13 cellular contexts compared by ENCODE assay signal in the genomic region with DNA sequence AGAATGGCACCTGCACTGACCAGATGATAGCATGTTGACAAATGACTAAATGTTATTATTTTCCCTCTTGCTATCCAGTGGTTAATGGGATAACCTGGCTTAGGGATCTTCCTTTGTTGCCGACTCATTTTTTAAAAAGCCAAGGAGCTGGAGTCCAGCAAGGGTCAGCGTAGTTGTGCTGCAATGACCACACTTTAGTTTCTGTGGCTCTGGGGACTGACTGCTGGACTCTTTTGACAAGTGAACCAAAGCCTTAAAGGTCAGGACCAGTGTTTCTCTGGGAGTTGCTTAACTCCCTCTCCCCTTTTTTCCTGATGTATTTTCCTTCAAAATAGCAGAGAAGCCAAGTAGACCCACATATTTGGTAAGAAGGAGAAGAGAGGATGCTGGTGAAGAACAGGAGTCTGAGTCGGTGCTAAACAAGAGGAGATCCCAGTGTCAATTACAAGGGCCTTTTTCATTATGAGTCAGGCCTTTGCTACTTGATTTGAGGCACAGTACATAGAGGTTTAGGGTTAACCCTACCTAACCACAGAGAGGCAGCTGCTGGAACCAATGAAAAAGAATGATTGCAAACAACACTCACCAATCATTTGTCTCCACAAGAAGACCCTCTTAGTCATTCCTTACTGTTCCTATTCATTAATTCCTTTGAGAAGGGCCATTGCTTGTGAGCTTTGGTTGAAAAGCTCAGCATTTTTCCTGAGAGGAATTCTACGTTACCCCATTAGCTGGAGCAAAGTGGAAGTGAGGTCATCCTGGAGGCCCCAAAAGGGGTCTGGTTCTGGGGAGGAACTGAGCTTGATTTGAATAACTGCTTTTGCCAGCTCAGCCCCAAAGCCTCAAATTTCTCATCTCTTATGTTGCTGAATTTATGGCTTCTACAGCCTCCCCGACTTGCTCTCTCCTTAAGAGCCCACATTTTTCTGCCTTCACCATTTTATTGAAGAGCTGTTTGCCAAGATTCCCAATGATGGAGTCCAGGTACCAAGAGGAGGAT.
DNase-seq lines count a peak whose midpoint lies in the region; ATAC-seq and TF ChIP-seq lines count a peak whose summit lies in the region.
"Had no signal": no experiment of that assay in that cellular context is flagged by ENCODE, and none has a peak within 500 bp of the region (broad histone marks: within the 10 kb centered on the region; RNA-seq: fewer than 3 reads in every experiment).

No MANE protein-coding gene starts in this region.

- intact Hi-C loops in activated CD8-positive, alpha-beta T cell treated with anti-CD3 and anti-CD28 coated beads for 36 hours (cut with micrococcal nuclease): no loop called here

- ATAC-seq in activated CD8-positive, alpha-beta T cell treated with anti-CD3 and anti-CD28 coated beads for 36 hours: peak; percentile 39
- ATAC-seq in activated CD8-positive, alpha-beta T cell treated with anti-CD3 and anti-CD28 coated beads, Interleukin-2, amount 10 ng/mL, durations not matched to agents 7 days and 5 days: no peak
- ATAC-seq in HG02623 (IDR thresholded peaks at IDR 0.05; ENCODE audit: unreplicated experiment) (peak; percentile 91), HG03460 (IDR thresholded peaks at IDR 0.05; ENCODE audit: unreplicated experiment) (peak; percentile 96)
- peak; percentile 56 to 75 for ATAC-seq in stimulated activated naive B cell treated with anti-CD40 and anti-IgM and Interleukin-4, amounts not matched to agents 10 μg/mL and 1 μg/mL and 100 μg/mL, for 72 hours (replicated peaks)
- ATAC-seq: A549; naive thymus-derived CD8-positive, alpha-beta T cell; T-helper 17 cell had no signal

- H3K4me3 Mint-ChIP-seq in activated CD8-positive, alpha-beta T cell treated with anti-CD3 and anti-CD28 coated beads for 36 hours: no peak overlapping the region
- no peak overlapping the region for H3K4me3 Mint-ChIP-seq in activated CD8-positive, alpha-beta T cell treated with anti-CD3 and anti-CD28 coated beads, Interleukin-2, amount 10 ng/mL, durations not matched to agents 7 days and 5 days
- no peak overlapping the region for H3K4me3 Mint-ChIP-seq in stimulated activated naive B cell treated with anti-CD40 and anti-IgM and Interleukin-4, amounts not matched to agents 10 μg/mL and 1 μg/mL and 100 μg/mL, for 72 hours
- H3K4me3 Mint-ChIP-seq: naive thymus-derived CD8-positive, alpha-beta T cell; T-helper 17 cell; type B pancreatic cell had no signal

- TF ChIP-seq CTCF in activated CD8-positive, alpha-beta T cell treated with anti-CD3 and anti-CD28 coated beads for 36 hours (IDR thresholded peaks at IDR 0.05): no peak

- in situ Hi-C loops in G401 (cut with HindIII; ENCODE audit: low sequenced_read_pairs): no loop called here

- CTCF ChIA-PET in activated CD8-positive, alpha-beta T cell treated with anti-CD3 and anti-CD28 coated beads for 36 hours (lab: Charles Lee): interaction anchor here (2.1 kb wide), 1 partner anchor 11 kb away, joined by 9 read pairs; no protein-coding TSS in a partner anchor
- CTCF ChIA-PET in activated CD8-positive, alpha-beta T cell treated with anti-CD3 and anti-CD28 coated beads, Interleukin-2, amount 10 ng/mL, durations not matched to agents 7 days and 5 days (lab: Charles Lee): interaction anchor here (0.5 to 1.9 kb wide), 2 partner anchors 11 to 46 kb away, joined by 3 to 4 read pairs; no protein-coding TSS in a partner anchor

- DNase-seq in activated CD8-positive, alpha-beta T cell treated with anti-CD3 and anti-CD28 coated beads for 36 hours: no peak
- DNase-seq in activated CD8-positive, alpha-beta T cell treated with anti-CD3 and anti-CD28 coated beads, Interleukin-2, amount 10 ng/mL, durations not matched to agents 7 days and 5 days: no peak
- DNase-seq in stimulated activated naive B cell treated with anti-CD40 and anti-IgM and Interleukin-4, amounts not matched to agents 10 μg/mL and 1 μg/mL and 100 μg/mL, for 72 hours: no peak
- DNase-seq in islet precursor cell (no peak), G401 (ENCODE audit: low spot score) (no peak), GF-D8 (lab: John Stamatoyannopoulos, UW) (no peak)
- DNase-seq: naive thymus-derived CD8-positive, alpha-beta T cell; stimulated activated CD4-positive, alpha-beta T cell treated with anti-CD3 and anti-CD28 coated beads, Interleukin-2, amount 100 ng/mL, for 24 hours; T-helper 17 cell had no signal

- H3K9me3 Mint-ChIP-seq in activated CD8-positive, alpha-beta T cell treated with anti-CD3 and anti-CD28 coated beads for 36 hours: no peaks in the 10 kb centered on the region
- H3K9me3 Mint-ChIP-seq in activated CD8-positive, alpha-beta T cell treated with anti-CD3 and anti-CD28 coated beads, Interleukin-2, amount 10 ng/mL, durations not matched to agents 7 days and 5 days (ENCODE audit: insufficient read depth): no peaks in the 10 kb centered on the region
- peaks cover 0 to 2% of the 10 kb centered on the region in 2 donors for H3K9me3 Mint-ChIP-seq in stimulated activated naive B cell treated with anti-CD40 and anti-IgM and Interleukin-4, amounts not matched to agents 10 μg/mL and 1 μg/mL and 100 μg/mL, for 72 hours
- H3K9me3 Mint-ChIP-seq: type B pancreatic cell had no signal

- peaks cover 5% of the 10 kb centered on the region for H3K27me3 Mint-ChIP-seq in activated CD8-positive, alpha-beta T cell treated with anti-CD3 and anti-CD28 coated beads for 36 hours
- H3K27me3 Mint-ChIP-seq in activated CD8-positive, alpha-beta T cell treated with anti-CD3 and anti-CD28 coated beads, Interleukin-2, amount 10 ng/mL, durations not matched to agents 7 days and 5 days (ENCODE audit: low read depth): no peaks in the 10 kb centered on the region
- peaks cover 5 to 14% of the 10 kb centered on the region in 2 donors for H3K27me3 Mint-ChIP-seq in stimulated activated naive B cell treated with anti-CD40 and anti-IgM and Interleukin-4, amounts not matched to agents 10 μg/mL and 1 μg/mL and 100 μg/mL, for 72 hours
- H3K27me3 Mint-ChIP-seq: type B pancreatic cell had no signal

- H3K36me3 Mint-ChIP-seq in activated CD8-positive, alpha-beta T cell treated with anti-CD3 and anti-CD28 coated beads for 36 hours (ENCODE audit: low read depth): no peaks in the 10 kb centered on the region
- H3K36me3 Mint-ChIP-seq in activated CD8-positive, alpha-beta T cell treated with anti-CD3 and anti-CD28 coated beads, Interleukin-2, amount 10 ng/mL, durations not matched to agents 7 days and 5 days (ENCODE audit: low read depth): no peaks in the 10 kb centered on the region
- H3K36me3 Mint-ChIP-seq in stimulated activated naive B cell treated with anti-CD40 and anti-IgM and Interleukin-4, amounts not matched to agents 10 μg/mL and 1 μg/mL and 100 μg/mL, for 72 hours: no peaks in the 10 kb centered on the region
- H3K36me3 Mint-ChIP-seq: naive thymus-derived CD8-positive, alpha-beta T cell; type B pancreatic cell had no signal

- POLR2A ChIA-PET in activated CD8-positive, alpha-beta T cell treated with anti-CD3 and anti-CD28 coated beads for 36 hours (lab: Charles Lee): no interaction called here
- POLR2A ChIA-PET in activated CD8-positive, alpha-beta T cell treated with anti-CD3 and anti-CD28 coated beads, Interleukin-2, amount 10 ng/mL, durations not matched to agents 7 days and 5 days (lab: Charles Lee): interaction anchor here (0.6 kb wide), 1 partner anchor 30 kb away, joined by 3 read pairs; no protein-coding TSS in a partner anchor

- H3K4me1 Mint-ChIP-seq in activated CD8-positive, alpha-beta T cell treated with anti-CD3 and anti-CD28 coated beads for 36 hours (ENCODE audit: low read depth): no peaks in the 10 kb centered on the region
- H3K4me1 Mint-ChIP-seq in activated CD8-positive, alpha-beta T cell treated with anti-CD3 and anti-CD28 coated beads, Interleukin-2, amount 10 ng/mL, durations not matched to agents 7 days and 5 days (ENCODE audit: low read depth): no peaks in the 10 kb centered on the region
- H3K4me1 Mint-ChIP-seq in stimulated activated naive B cell treated with anti-CD40 and anti-IgM and Interleukin-4, amounts not matched to agents 10 μg/mL and 1 μg/mL and 100 μg/mL, for 72 hours: no peaks in the 10 kb centered on the region
- H3K4me1 Mint-ChIP-seq: T-helper 17 cell had no signal

- H3K27ac Mint-ChIP-seq in activated CD8-positive, alpha-beta T cell treated with anti-CD3 and anti-CD28 coated beads for 36 hours: no peak overlapping the region
- H3K27ac Mint-ChIP-seq in activated CD8-positive, alpha-beta T cell treated with anti-CD3 and anti-CD28 coated beads, Interleukin-2, amount 10 ng/mL, durations not matched to agents 7 days and 5 days: no peak overlapping the region
- no peak overlapping the region for H3K27ac Mint-ChIP-seq in stimulated activated naive B cell treated with anti-CD40 and anti-IgM and Interleukin-4, amounts not matched to agents 10 μg/mL and 1 μg/mL and 100 μg/mL, for 72 hours
- H3K27ac Mint-ChIP-seq: naive thymus-derived CD8-positive, alpha-beta T cell; T-helper 17 cell; type B pancreatic cell had no signal
